ENCODE assay signal across 33 cellular contexts in the genomic region with DNA sequence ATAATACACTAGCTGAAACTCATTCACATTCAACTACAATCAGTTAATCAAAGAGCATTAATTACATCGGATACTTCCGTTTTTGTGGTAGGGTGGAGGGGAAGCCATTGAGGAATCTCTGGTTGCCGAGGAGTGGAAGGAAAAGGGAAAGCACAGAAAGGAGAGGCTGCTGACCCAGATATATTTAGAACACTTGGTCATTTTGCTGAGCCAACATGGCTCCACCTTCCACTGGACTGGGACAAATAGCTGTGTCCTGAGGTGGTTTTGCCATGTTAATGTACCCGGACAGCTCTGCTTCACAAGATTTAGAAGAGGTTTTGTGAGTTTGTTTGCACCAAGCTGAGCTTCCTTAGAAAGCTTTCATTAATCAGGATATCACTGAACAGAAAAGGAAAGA. TPM values are rescaled to one million over a fixed set of nuclear protein-coding genes. Genes with fewer than 3 reads are reported as not detected.
"Had no signal": no experiment of that assay in that cellular context is flagged by ENCODE, and none has a peak within 500 bp of the region (broad histone marks: within the 10 kb centered on the region; RNA-seq: fewer than 3 reads in every experiment).

No MANE protein-coding gene starts in this region.

- H3K27ac Mint-ChIP-seq: natural killer cell; nephron; neural progenitor cell; progenitor cell of endocrine pancreas; stimulated activated memory B cell treated with anti-CD40 and anti-IgM and Interleukin-4, amounts not matched to agents 10 μg/mL and 1 μg/mL and 100 μg/mL, for 72 hours; stimulated activated naive CD8-positive, alpha-beta T cell treated with anti-CD3 and anti-CD28 coated beads, Interleukin-15, amount 100 ng/mL, for 72 hours had no signal

- H3K4me1 Mint-ChIP-seq: natural killer cell; nephron; stimulated activated memory B cell treated with anti-CD40 and anti-IgM and Interleukin-4, amounts not matched to agents 10 μg/mL and 1 μg/mL and 100 μg/mL, for 72 hours; stimulated activated naive CD8-positive, alpha-beta T cell treated with anti-CD3 and anti-CD28 coated beads, Interleukin-15, amount 100 ng/mL, for 72 hours had no signal

- H3K4me3 Mint-ChIP-seq: natural killer cell; nephron; neural progenitor cell; stimulated activated memory B cell treated with anti-CD40 and anti-IgM and Interleukin-4, amounts not matched to agents 10 μg/mL and 1 μg/mL and 100 μg/mL, for 72 hours; stimulated activated naive CD8-positive, alpha-beta T cell treated with anti-CD3 and anti-CD28 coated beads, Interleukin-15, amount 100 ng/mL, for 72 hours had no signal

- H3K9me3 Mint-ChIP-seq: nephron, neural progenitor cell had no signal

- H3K27me3 Mint-ChIP-seq: stimulated activated memory B cell treated with anti-CD40 and anti-IgM and Interleukin-4, amounts not matched to agents 10 μg/mL and 1 μg/mL and 100 μg/mL, for 72 hours; stimulated activated naive CD8-positive, alpha-beta T cell treated with anti-CD3 and anti-CD28 coated beads, Interleukin-15, amount 100 ng/mL, for 72 hours had no signal

- H3K27me3 ChIP-seq: neural progenitor cell, ovary, right lobe of liver, sigmoid colon, spleen, suprapubic skin, testis, tibial nerve, upper lobe of left lung, vagina had no signal

- DNase-seq: natural killer cell; occipital lobe; ovary; posterior cingulate gyrus; psoas muscle; right cardiac atrium; right lobe of liver; sigmoid colon; spleen; stimulated activated CD4-positive, alpha-beta T cell treated with anti-CD3 and anti-CD28 coated beads, Interleukin-12 subunit alpha, Interleukin-12 subunit beta, amount 100 ng/mL, for 4 hours; stimulated activated CD4-positive, alpha-beta T cell treated with anti-CD3 and anti-CD28 coated beads, Interleukin-1b, Interleukin-23, amount 100 ng/mL, for 48 hours; stimulated activated CD4-positive, alpha-beta T cell treated with anti-CD3 and anti-CD28 coated beads, Interleukin-4, amount 100 ng/mL, for 1 hour; stimulated activated CD4-positive, alpha-beta T cell treated with anti-CD3 and anti-CD28 coated beads, Interleukin-4, amount 100 ng/mL, for 4 hours; stimulated activated CD8-positive, alpha-beta memory T cell treated with anti-CD3 and anti-CD28 coated beads, Interleukin-4, amount 100 ng/mL, for 48 hours; stimulated activated naive CD4-positive, alpha-beta T cell; stimulated activated naive CD8-positive, alpha-beta T cell treated with anti-CD3 and anti-CD28 coated beads, Interleukin-15, amount 100 ng/mL, for 72 hours; stimulated activated naive CD8-positive, alpha-beta T cell treated with anti-CD3 and anti-CD28 coated beads, Interleukin-15, Interleukin-2, amounts not matched to agents 100 U/mL and 50 U/mL, for 24 hours; testis; trophoblast cell; upper lobe of left lung had no signal

- H3K36me3 ChIP-seq: neural progenitor cell, ovary, right lobe of liver, sigmoid colon, spleen, suprapubic skin, tibial nerve, upper lobe of left lung, vagina had no signal

- H3K4me1 ChIP-seq: parathyroid adenoma, psoas muscle, right lobe of liver, sigmoid colon, spleen, suprapubic skin, testis, tibial nerve, upper lobe of left lung, vagina had no signal

- H3K9me3 ChIP-seq: ovary, psoas muscle, right lobe of liver, sigmoid colon, spleen, suprapubic skin, testis, tibial nerve, upper lobe of left lung, vagina had no signal

- H3K27ac ChIP-seq: neural progenitor cell, ovary, parathyroid adenoma, psoas muscle, right lobe of liver, sigmoid colon, skin epidermis, spleen, suprapubic skin, testis, tibial nerve, upper lobe of left lung, vagina had no signal

- H3K4me3 ChIP-seq: neural progenitor cell, ovary, psoas muscle, right lobe of liver, sigmoid colon, skin epidermis, smooth muscle cell, spleen, suprapubic skin, testis, tibial nerve, upper lobe of left lung, vagina had no signal

- H3K36me3 Mint-ChIP-seq: natural killer cell; stimulated activated memory B cell treated with anti-CD40 and anti-IgM and Interleukin-4, amounts not matched to agents 10 μg/mL and 1 μg/mL and 100 μg/mL, for 72 hours had no signal

- ATAC-seq: natural killer cell; psoas muscle; right cardiac atrium; right lobe of liver; stimulated activated memory B cell treated with anti-CD40 and anti-IgM and Interleukin-4, amounts not matched to agents 10 μg/mL and 1 μg/mL and 100 μg/mL, for 72 hours; stimulated activated naive CD8-positive, alpha-beta T cell treated with anti-CD3 and anti-CD28 coated beads, Interleukin-15, amount 100 ng/mL, for 72 hours; stimulated activated naive CD8-positive, alpha-beta T cell treated with anti-CD3 and anti-CD28 coated beads, Interleukin-15, Interleukin-2, amounts not matched to agents 100 U/mL and 50 U/mL, for 24 hours had no signal

RNA-seq across cellular contexts. Expression of a gene that starts 26.2 kb away (rescaled TPM):
- total RNA-seq: natural killer cell, osteoblast had no signal
- polyA plus RNA-seq: smooth muscle cell had no signal

RNA-seq across cellular contexts. Expression of a gene that starts 32.4 kb away (rescaled TPM):
- total RNA-seq: natural killer cell, osteoblast, renal cortical epithelial cell, smooth muscle cell, tibial nerve, ureter had no signal
- polyA plus RNA-seq: smooth muscle cell had no signal
